Comparison of ENCODE assay signal across 8 cellular contexts in genomic region chr15:100721758-100722550, GRCh38.
DNase-seq lines count a peak whose midpoint lies in the region; ATAC-seq and TF ChIP-seq lines count a peak whose summit lies in the region.

No MANE protein-coding gene starts in this region.

- TF ChIP-seq EP300 in Ishikawa (IDR thresholded peaks at IDR 0.05; ENCODE audit: borderline replicate concordance), result peak; percentile 88
- peak in 1 of 2 donors; percentile 79 for TF ChIP-seq EP300 in tibial nerve (IDR thresholded peaks at IDR 0.05)

- CTCF ChIA-PET in BJ (lab: Yijun Ruan, JAX), result interaction anchor here (0.6 to 2.2 kb wide), 11 partner anchors 8 to 203 kb away, joined by 3 to 10 read pairs (median 3); no protein-coding TSS in a partner anchor

- DNase-seq in BJ (ENCODE audit: low read depth), result peak; percentile 99
- peak; percentile 93 for DNase-seq in amniotic stem cell (lab: John Stamatoyannopoulos, UW)
- DNase-seq in islet precursor cell, result peak; percentile 65
- DNase-seq in tibial nerve (ENCODE audit: low spot score in 2 of 2), result peak; percentile 43 to 73
- no peak for DNase-seq in GM13977 (ENCODE audit: low spot score)
- no peak for DNase-seq in effector memory CD4-positive, alpha-beta T cell

- no peaks in the 10 kb centered on the region for H3K9me3 ChIP-seq in tibial nerve
- H3K9me3 ChIP-seq in effector memory CD4-positive, alpha-beta T cell (ENCODE audit: control insufficient read depth, low read length), result no peaks in the 10 kb centered on the region

- TF ChIP-seq CTCF in BJ (IDR thresholded peaks at IDR 0.05; ENCODE audit: insufficient read depth, low read depth, low read length), result no peak
- no peak for TF ChIP-seq CTCF in tibial nerve (IDR thresholded peaks at IDR 0.05)
- TF ChIP-seq CTCF in GM13977 (IDR thresholded peaks at IDR 0.05; ENCODE audit: extremely low read depth, insufficient read depth, missing control alignments), result no peak

- no peaks in the 10 kb centered on the region for H3K27me3 ChIP-seq in BJ (ENCODE audit: control insufficient read depth, insufficient read depth, low read length)
- no peaks in the 10 kb centered on the region for H3K27me3 ChIP-seq in tibial nerve
- H3K27me3 ChIP-seq in effector memory CD4-positive, alpha-beta T cell (replicated peaks; ENCODE audit: control insufficient read depth, insufficient read depth, low read length, poor library complexity, severe bottlenecking), result no peaks in the 10 kb centered on the region

- POLR2A ChIA-PET in BJ (lab: Charles Lee), result interaction anchor here (0.6 to 1.1 kb wide), 3 partner anchors 54 to 127 kb away, joined by 3 to 4 read pairs (median 3); no protein-coding TSS in a partner anchor

- no peak for TF ChIP-seq POLR2A in tibial nerve (IDR thresholded peaks at IDR 0.05)

- in situ Hi-C loops in GM13977 (cut with MboI; ENCODE audit: low pct_unique_long_range_greater_than_20kb, low sequenced_read_pairs, unreplicated experiment), result no loop called here

- ATAC-seq in GM21390 (IDR thresholded peaks at IDR 0.05; ENCODE audit: unreplicated experiment), result no peak

- H3K36me3 ChIP-seq in BJ (ENCODE audit: control insufficient read depth, insufficient read depth, low read length), result no peaks in the 10 kb centered on the region
- H3K36me3 ChIP-seq in tibial nerve, result no peaks in the 10 kb centered on the region
- H3K36me3 ChIP-seq in effector memory CD4-positive, alpha-beta T cell (ENCODE audit: control insufficient read depth, insufficient read depth, low read length), result no peaks in the 10 kb centered on the region

- 45 to 55% methylated on average over 12 of the region's 12 CpGs for WGBS in tibial nerve, 2 donors

- H3K4me1 ChIP-seq in tibial nerve, result peaks cover 0 to 22% (median 8%) of the 10 kb centered on the region in 4 donors
- no peaks in the 10 kb centered on the region for H3K4me1 ChIP-seq in effector memory CD4-positive, alpha-beta T cell (ENCODE audit: control insufficient read depth, insufficient read depth, low read length, poor library complexity, severe bottlenecking)

- no peak for TF ChIP-seq RAD21 in Ishikawa (IDR thresholded peaks at IDR 0.05; ENCODE audit: low read depth)

- no peak overlapping the region for H3K4me3 ChIP-seq in BJ (ENCODE audit: low read depth, low read length)
- no peak overlapping the region for H3K4me3 ChIP-seq in tibial nerve
- H3K4me3 ChIP-seq in effector memory CD4-positive, alpha-beta T cell (ENCODE audit: insufficient read depth, low read depth, low read length, poor library complexity, severe bottlenecking), result no peak overlapping the region

- H3K27ac ChIP-seq in tibial nerve, result peak overlapping the region; percentile 59 to 88 (median 66)
- no peak overlapping the region for H3K27ac ChIP-seq in effector memory CD4-positive, alpha-beta T cell (ENCODE audit: insufficient read depth, low read length, poor library complexity, severe bottlenecking)

TF ChIP-seq in Ishikawa, 13 proteins besides CTCF, POLR2A, EP300 and RAD21:
- TF ChIP-seq ZBTB7A (IDR thresholded peaks at IDR 0.05; ENCODE audit: low read depth), result no peak
- TF ChIP-seq NFIC (IDR thresholded peaks at IDR 0.05), result peak; percentile 54
- TF ChIP-seq CREB1 (IDR thresholded peaks at IDR 0.05; ENCODE audit: low read depth), result no peak; the same call in 1 of the 2 replicates
- peak; percentile 98 for TF ChIP-seq CEBPB (IDR thresholded peaks at IDR 0.05)
- no peak for TF ChIP-seq EGR1 (IDR thresholded peaks at IDR 0.05)
- no peak for TF ChIP-seq TAF1 (IDR thresholded peaks at IDR 0.05; ENCODE audit: low read depth)
- no peak for TF ChIP-seq REST (IDR thresholded peaks at IDR 0.05; ENCODE audit: low read depth)
- TF ChIP-seq USF1 (IDR thresholded peaks at IDR 0.05), result peak; percentile 19; the same call in 1 of the 2 replicates
- peak; percentile 13; the same call in 1 of the 2 replicates for TF ChIP-seq YY1 (IDR thresholded peaks at IDR 0.05; ENCODE audit: low read depth)
- peak; percentile 63 for TF ChIP-seq TEAD4 (IDR thresholded peaks at IDR 0.05)
- TF ChIP-seq FOXM1 (IDR thresholded peaks at IDR 0.05; ENCODE audit: borderline replicate concordance, low read depth), result peak; percentile 73; the same call in 1 of the 2 replicates
- peak; percentile 68; the same call in 1 of the 2 replicates for TF ChIP-seq MAX (IDR thresholded peaks at IDR 0.05)
- peak; percentile 85 for TF ChIP-seq TCF12 (IDR thresholded peaks at IDR 0.05; ENCODE audit: low read depth)
TF ChIP-seq in Ishikawa: peak in this region for 8.

Comparison
In these comparisons a context has a peak if more than half of its experiments do, and no peak if none do; other contexts are left out.
1. DNase-seq: peak in BJ (single experiment), amniotic stem cell (single experiment), islet precursor cell (single experiment) and tibial nerve (2 of 2); none in GM13977 (single experiment) and effector memory CD4-positive, alpha-beta T cell (0 of 3).